11 cellular contexts compared by ENCODE assay signal in the genomic region with DNA sequence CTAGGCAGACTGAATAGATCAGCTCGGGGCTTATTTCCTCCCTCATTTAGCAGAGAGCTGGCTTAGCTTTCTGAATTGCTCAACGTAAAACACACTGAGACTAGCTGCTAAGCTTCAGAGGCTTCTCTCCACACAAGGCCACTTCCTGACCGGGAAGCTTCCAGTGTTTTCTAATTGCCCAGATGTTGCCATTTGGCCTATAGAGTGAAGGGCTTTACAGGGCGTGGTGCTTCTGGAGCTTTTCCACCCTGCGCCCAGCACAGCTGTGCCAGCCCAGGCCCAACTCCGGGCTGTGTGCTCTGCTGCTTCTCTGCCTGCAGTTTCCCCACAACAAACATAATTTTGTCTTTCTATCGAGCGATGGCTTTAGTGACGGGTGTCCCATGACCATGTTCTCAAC. TPM values are rescaled to one million over a fixed set of nuclear protein-coding genes. Genes with fewer than 3 reads are reported as not detected.
DNase-seq lines count a peak whose midpoint lies in the region; ATAC-seq and TF ChIP-seq lines count a peak whose summit lies in the region.
"Had no signal": no experiment of that assay in that cellular context is flagged by ENCODE, and none has a peak within 500 bp of the region (broad histone marks: within the 10 kb centered on the region; RNA-seq: fewer than 3 reads in every experiment).

No MANE protein-coding gene starts in this region.

- peak overlapping the region; percentile 28 for H3K27ac Mint-ChIP-seq in stimulated activated naive CD8-positive, alpha-beta T cell treated with anti-CD3 and anti-CD28 coated beads, Interleukin-15, Interleukin-2, amounts not matched to agents 100 ng/mL and 50 ng/mL, for 24 hours
- peak overlapping the region in 9 of 10 donors; percentile 46 to 99 (median 91) for H3K27ac Mint-ChIP-seq in naive thymus-derived CD8-positive, alpha-beta T cell

- peak overlapping the region; percentile 37 for H2AFZ ChIP-seq in fibroblast of lung (ENCODE audit: low read length)

- POLR2A ChIA-PET in naive thymus-derived CD8-positive, alpha-beta T cell (lab: Charles Lee) = interaction anchor here (0.7 kb wide), 1 partner anchor 1513 kb away, joined by 5 read pairs; no protein-coding TSS in a partner anchor

- H3K4me1 Mint-ChIP-seq in stimulated activated naive CD8-positive, alpha-beta T cell treated with anti-CD3 and anti-CD28 coated beads, Interleukin-15, Interleukin-2, amounts not matched to agents 100 ng/mL and 50 ng/mL, for 24 hours (ENCODE audit: low read depth) = peaks cover 12% of the 10 kb centered on the region
- H3K4me1 Mint-ChIP-seq in naive thymus-derived CD8-positive, alpha-beta T cell = peaks cover 14 to 17% (median 15%) of the 10 kb centered on the region in 4 donors

- no peaks in the 10 kb centered on the region for H3K36me3 ChIP-seq in fibroblast of lung (ENCODE audit: control insufficient read depth, insufficient read depth, low read length)

- ATAC-seq in stimulated activated naive CD8-positive, alpha-beta T cell treated with anti-CD3 and anti-CD28 coated beads, Interleukin-15, Interleukin-2, amounts not matched to agents 100 U/mL and 50 U/mL, for 24 hours = no peak
- ATAC-seq in naive thymus-derived CD8-positive, alpha-beta T cell = no peak
- no peak for ATAC-seq in GM21360 (IDR thresholded peaks at IDR 0.05; ENCODE audit: unreplicated experiment)

- H3K27me3 ChIP-seq in fibroblast of lung (ENCODE audit: control insufficient read depth, insufficient read depth, low read length) = peaks cover 2% of the 10 kb centered on the region

- H3K79me2 ChIP-seq in fibroblast of lung (ENCODE audit: control insufficient read depth, insufficient read depth, low read length) = no peaks in the 10 kb centered on the region

- DNase-seq in stimulated activated naive CD8-positive, alpha-beta T cell treated with anti-CD3 and anti-CD28 coated beads, Interleukin-15, Interleukin-2, amounts not matched to agents 100 U/mL and 50 U/mL, for 24 hours = no peak
- DNase-seq in fibroblast of lung (ENCODE audit: low read depth in 2 of 2) = peak in 1 of 2 donors; percentile 67
- no peak for DNase-seq in naive thymus-derived CD8-positive, alpha-beta T cell
- DNase-seq in SIG-M5 (lab: John Stamatoyannopoulos, UW) = no peak
- no peak for DNase-seq in NCI-H2227 treated with DMSO at 0.1 percent for 48 hours (lab: John Stamatoyannopoulos, UW)
- no peak for DNase-seq in stimulated activated CD4-positive, alpha-beta T cell treated with anti-CD3 and anti-CD28 coated beads, Interleukin-4, amount 100 ng/mL, for 4 hours
- DNase-seq: DMS153, NCI-H1105 treated with DMSO at 0.1 percent for 48 hours had no signal

- no peak overlapping the region for H3K4me2 ChIP-seq in fibroblast of lung (ENCODE audit: extremely low read depth, insufficient read depth, low read length)

- no peaks in the 10 kb centered on the region for H3K27me3 Mint-ChIP-seq in stimulated activated naive CD8-positive, alpha-beta T cell treated with anti-CD3 and anti-CD28 coated beads, Interleukin-15, Interleukin-2, amounts not matched to agents 100 ng/mL and 50 ng/mL, for 24 hours
- H3K27me3 Mint-ChIP-seq in naive thymus-derived CD8-positive, alpha-beta T cell = peaks cover 0 to 9% (median 2%) of the 10 kb centered on the region in 5 donors

- H3K4me3 Mint-ChIP-seq in stimulated activated naive CD8-positive, alpha-beta T cell treated with anti-CD3 and anti-CD28 coated beads, Interleukin-15, Interleukin-2, amounts not matched to agents 100 ng/mL and 50 ng/mL, for 24 hours = no peak overlapping the region
- H3K4me3 Mint-ChIP-seq in naive thymus-derived CD8-positive, alpha-beta T cell = peak overlapping the region; percentile 35 to 76 (median 68)

- no peaks in the 10 kb centered on the region for H3K9me3 ChIP-seq in fibroblast of lung (ENCODE audit: control insufficient read depth, insufficient read depth, low read depth, low read length)

- H3K36me3 Mint-ChIP-seq in stimulated activated naive CD8-positive, alpha-beta T cell treated with anti-CD3 and anti-CD28 coated beads, Interleukin-15, Interleukin-2, amounts not matched to agents 100 ng/mL and 50 ng/mL, for 24 hours (ENCODE audit: low read depth) = no peaks in the 10 kb centered on the region
- no peaks in the 10 kb centered on the region for H3K36me3 Mint-ChIP-seq in naive thymus-derived CD8-positive, alpha-beta T cell

- no peak overlapping the region for H3K4me3 ChIP-seq in fibroblast of lung (replicated peaks in 1 of 4; ENCODE audit: control extremely low read depth in 1 of 4, insufficient read depth in 1 of 4, low read depth in 3 of 4, low read length in 4 of 4)

- H3K27ac ChIP-seq in fibroblast of lung (ENCODE audit: insufficient read depth, low read length) = no peak overlapping the region

- no peak overlapping the region for H3K9ac ChIP-seq in fibroblast of lung (ENCODE audit: insufficient read depth, low read length)

- TF ChIP-seq CTCF in fibroblast of lung (conservative IDR thresholded peaks at IDR 0.05 in 1 of 2, IDR thresholded peaks at IDR 0.05 in 1 of 2; ENCODE audit: low read depth in 1 of 2, low read length in 2 of 2) = no peak

- H3K4me1 ChIP-seq in fibroblast of lung (ENCODE audit: control insufficient read depth, extremely low read depth, insufficient read depth, low read length) = peaks cover 2% of the 10 kb centered on the region

- no peaks in the 10 kb centered on the region for H3K9me3 Mint-ChIP-seq in stimulated activated naive CD8-positive, alpha-beta T cell treated with anti-CD3 and anti-CD28 coated beads, Interleukin-15, Interleukin-2, amounts not matched to agents 100 ng/mL and 50 ng/mL, for 24 hours
- no peaks in the 10 kb centered on the region for H3K9me3 Mint-ChIP-seq in naive thymus-derived CD8-positive, alpha-beta T cell

- no peaks in the 10 kb centered on the region for H4K20me1 ChIP-seq in fibroblast of lung (ENCODE audit: control insufficient read depth, extremely low read depth, insufficient read depth, low read length)

RNA-seq across cellular contexts. Expression of gene FAM240A, which starts 16.7 kb away (rescaled TPM):
- not detected in 2 replicates for total RNA-seq in fibroblast of lung
- polyA plus RNA-seq in fibroblast of lung = not detected in 2 replicates
- polyA plus RNA-seq in fibroblast of lung (2012) = not detected in 2 replicates
- not detected in 2 replicates for polyA minus RNA-seq in fibroblast of lung (ENCODE audit: low replicate concordance)
- total RNA-seq in naive thymus-derived CD8-positive, alpha-beta T cell = not detected
- polyA plus RNA-seq in naive thymus-derived CD8-positive, alpha-beta T cell = not detected
- total RNA-seq: dermis microvascular lymphatic vessel endothelial cell had no signal
